ENCODE assay signal across 1 cellular context in genomic region chr9:105233836-105234235, GRCh38.
TF ChIP-seq lines count a peak whose summit lies in the region.

No MANE protein-coding gene starts in this region.

TF ChIP-seq in HCT116, 20 proteins besides CTCF, POLR2A, EP300 and RAD21 (continued from another document):
- no peak for TF ChIP-seq REST (IDR thresholded peaks at IDR 0.05; ENCODE audit: low read depth)
- no peak for TF ChIP-seq POLR2AphosphoS5 (IDR thresholded peaks at IDR 0.05; ENCODE audit: low read depth, low read length)
- TF ChIP-seq ZFX (IDR thresholded peaks at IDR 0.05) = no peak
- no peak for TF ChIP-seq CBX3 (IDR thresholded peaks at IDR 0.05; ENCODE audit: low read depth)
- no peak for TF ChIP-seq SRF (IDR thresholded peaks at IDR 0.05; ENCODE audit: low read depth)
- TF ChIP-seq ATF3 (IDR thresholded peaks at IDR 0.05) = no peak
- TF ChIP-seq TCF7L2 (IDR thresholded peaks at IDR 0.05; ENCODE audit: borderline replicate concordance, extremely low read depth, insufficient read depth, insufficient read length) = no peak
- no peak for TF ChIP-seq SP1 (IDR thresholded peaks at IDR 0.05; ENCODE audit: low read depth)
- TF ChIP-seq JUND (IDR thresholded peaks at IDR 0.05) = no peak
- TF ChIP-seq FOSL1 (IDR thresholded peaks at IDR 0.05; ENCODE audit: low read depth) = no peak
- TF ChIP-seq EZH2 (IDR thresholded peaks at IDR 0.05) = no peak
- no peak for TF ChIP-seq MAX (IDR thresholded peaks at IDR 0.05)
- TF ChIP-seq EGR1 (IDR thresholded peaks at IDR 0.05; ENCODE audit: low read depth) = no peak
- no peak for TF ChIP-seq CEBPB (IDR thresholded peaks at IDR 0.05; ENCODE audit: low read depth)
